Comparison of ENCODE assay signal across 8 cellular contexts in genomic region chr1:51519857-51520699, GRCh38. TPM values are rescaled to one million over a fixed set of nuclear protein-coding genes. Genes with fewer than 3 reads are reported as not detected.
DNase-seq lines count a peak whose midpoint lies in the region; ATAC-seq and TF ChIP-seq lines count a peak whose summit lies in the region.

No MANE protein-coding gene starts in this region.

- no peak for TF ChIP-seq CTCF in glutamatergic neuron (IDR thresholded peaks at IDR 0.05; ENCODE audit: partially characterized antibody, unreplicated experiment)

- no peaks in the 10 kb centered on the region for H3K27me3 Mint-ChIP-seq in activated CD4-positive, alpha-beta T cell treated with anti-CD3 and anti-CD28 coated beads for 36 hours
- H3K27me3 Mint-ChIP-seq in activated CD4-positive, alpha-beta memory T cell treated with anti-CD3 and anti-CD28 coated beads, Interleukin-2, amount 10 ng/mL, durations not matched to agents 7 days and 5 days: no peaks in the 10 kb centered on the region
- H3K27me3 Mint-ChIP-seq in glutamatergic neuron (ENCODE audit: unreplicated experiment): peaks cover 1% of the 10 kb centered on the region
- no peaks in the 10 kb centered on the region for H3K27me3 Mint-ChIP-seq in stimulated activated naive CD8-positive, alpha-beta T cell treated with anti-CD3 and anti-CD28 coated beads, Interleukin-15, amount 100 ng/mL, for 72 hours

- no peaks in the 10 kb centered on the region for H3K9me3 Mint-ChIP-seq in activated CD4-positive, alpha-beta T cell treated with anti-CD3 and anti-CD28 coated beads for 36 hours (ENCODE audit: low read depth)
- no peaks in the 10 kb centered on the region for H3K9me3 Mint-ChIP-seq in activated CD4-positive, alpha-beta memory T cell treated with anti-CD3 and anti-CD28 coated beads, Interleukin-2, amount 10 ng/mL, durations not matched to agents 7 days and 5 days
- H3K9me3 Mint-ChIP-seq in glutamatergic neuron (ENCODE audit: unreplicated experiment): no peaks in the 10 kb centered on the region
- H3K9me3 Mint-ChIP-seq in stimulated activated naive CD8-positive, alpha-beta T cell treated with anti-CD3 and anti-CD28 coated beads, Interleukin-15, amount 100 ng/mL, for 72 hours: no peaks in the 10 kb centered on the region

- POLR2A ChIA-PET in activated CD4-positive, alpha-beta T cell treated with anti-CD3 and anti-CD28 coated beads for 36 hours (lab: Charles Lee): interaction anchor here (1.1 kb wide), 1 partner anchor 259 kb away, joined by 6 read pairs; no protein-coding TSS in a partner anchor
- POLR2A ChIA-PET in activated CD4-positive, alpha-beta memory T cell treated with anti-CD3 and anti-CD28 coated beads, Interleukin-2, amount 10 ng/mL, durations not matched to agents 7 days and 5 days (lab: Charles Lee): interaction anchor here (0.5 to 2.6 kb wide), 13 partner anchors 11 to 1495 kb away, joined by 3 to 14 read pairs (median 4); partner anchors contain the start of gene NRDC

- ATAC-seq in activated CD4-positive, alpha-beta T cell treated with anti-CD3 and anti-CD28 coated beads for 36 hours: no peak
- no peak for ATAC-seq in stimulated activated naive CD8-positive, alpha-beta T cell treated with anti-CD3 and anti-CD28 coated beads, Interleukin-15, amount 100 ng/mL, for 72 hours
- no peak for ATAC-seq in HG03457 (IDR thresholded peaks at IDR 0.05; ENCODE audit: unreplicated experiment)

- no peak for DNase-seq in activated CD4-positive, alpha-beta T cell treated with anti-CD3 and anti-CD28 coated beads for 36 hours
- DNase-seq in activated CD4-positive, alpha-beta T cell treated with anti-CD3 and anti-CD28 coated beads for 1 hour: no peak
- no peak for DNase-seq in activated CD4-positive, alpha-beta memory T cell treated with anti-CD3 and anti-CD28 coated beads, Interleukin-2, amount 10 ng/mL, durations not matched to agents 7 days and 5 days
- DNase-seq in glutamatergic neuron: no peak
- no peak for DNase-seq in stimulated activated naive CD8-positive, alpha-beta T cell treated with anti-CD3 and anti-CD28 coated beads, Interleukin-15, amount 100 ng/mL, for 72 hours
- no peak for DNase-seq in stimulated activated CD4-positive, alpha-beta T cell treated with anti-CD3 and anti-CD28 coated beads, Interleukin-2, amount 100 ng/mL, for 48 hours
- DNase-seq in cerebellar cortex (ENCODE audit: low spot score): no peak

- CTCF ChIA-PET in activated CD4-positive, alpha-beta T cell treated with anti-CD3 and anti-CD28 coated beads for 36 hours (lab: Charles Lee): interaction anchor here (0.6 to 1.1 kb wide), 2 partner anchors 20 to 44 kb away, joined by 3 read pairs; no protein-coding TSS in a partner anchor
- CTCF ChIA-PET in activated CD4-positive, alpha-beta memory T cell treated with anti-CD3 and anti-CD28 coated beads, Interleukin-2, amount 10 ng/mL, durations not matched to agents 7 days and 5 days (lab: Charles Lee): interaction anchor here (0.5 to 1.4 kb wide), 4 partner anchors 14 to 252 kb away, joined by 3 to 5 read pairs (median 3); no protein-coding TSS in a partner anchor

- peak overlapping the region; percentile 64 for H3K4me3 Mint-ChIP-seq in activated CD4-positive, alpha-beta T cell treated with anti-CD3 and anti-CD28 coated beads for 36 hours
- H3K4me3 Mint-ChIP-seq in activated CD4-positive, alpha-beta memory T cell treated with anti-CD3 and anti-CD28 coated beads, Interleukin-2, amount 10 ng/mL, durations not matched to agents 7 days and 5 days: peak overlapping the region; percentile 69
- H3K4me3 Mint-ChIP-seq in glutamatergic neuron (ENCODE audit: unreplicated experiment): peak overlapping the region; percentile 57
- peak overlapping the region; percentile 1 to 17 for H3K4me3 Mint-ChIP-seq in stimulated activated naive CD8-positive, alpha-beta T cell treated with anti-CD3 and anti-CD28 coated beads, Interleukin-15, amount 100 ng/mL, for 72 hours

- intact Hi-C loops in activated CD4-positive, alpha-beta T cell treated with anti-CD3 and anti-CD28 coated beads for 36 hours (cut with DNase I, micrococcal nuclease): loop anchor here (1.0 to 10.0 kb wide), 16 partner anchors 14 to 847 kb away; partner anchors contain the start of genes OSBPL9 (in 2 of the 2), RNF11 (in 2 of the 2), BTF3L4 (in 1 of the 2) and CC2D1B (in 1 of the 2)

- peaks cover 7% of the 10 kb centered on the region for H3K36me3 Mint-ChIP-seq in activated CD4-positive, alpha-beta T cell treated with anti-CD3 and anti-CD28 coated beads for 36 hours (ENCODE audit: low read depth)
- peaks cover 9% of the 10 kb centered on the region for H3K36me3 Mint-ChIP-seq in activated CD4-positive, alpha-beta memory T cell treated with anti-CD3 and anti-CD28 coated beads, Interleukin-2, amount 10 ng/mL, durations not matched to agents 7 days and 5 days (ENCODE audit: low read depth)
- peaks cover 7% of the 10 kb centered on the region for H3K36me3 Mint-ChIP-seq in glutamatergic neuron (ENCODE audit: unreplicated experiment)

- peaks cover 42% of the 10 kb centered on the region for H3K4me1 Mint-ChIP-seq in activated CD4-positive, alpha-beta T cell treated with anti-CD3 and anti-CD28 coated beads for 36 hours
- peaks cover 46% of the 10 kb centered on the region for H3K4me1 Mint-ChIP-seq in activated CD4-positive, alpha-beta memory T cell treated with anti-CD3 and anti-CD28 coated beads, Interleukin-2, amount 10 ng/mL, durations not matched to agents 7 days and 5 days
- H3K4me1 Mint-ChIP-seq in glutamatergic neuron (ENCODE audit: low read depth, unreplicated experiment): peaks cover 16% of the 10 kb centered on the region
- H3K4me1 Mint-ChIP-seq in stimulated activated naive CD8-positive, alpha-beta T cell treated with anti-CD3 and anti-CD28 coated beads, Interleukin-15, amount 100 ng/mL, for 72 hours: peaks cover 46% of the 10 kb centered on the region

- H3K27ac Mint-ChIP-seq in activated CD4-positive, alpha-beta T cell treated with anti-CD3 and anti-CD28 coated beads for 36 hours: peak overlapping the region; percentile 16
- H3K27ac Mint-ChIP-seq in activated CD4-positive, alpha-beta memory T cell treated with anti-CD3 and anti-CD28 coated beads, Interleukin-2, amount 10 ng/mL, durations not matched to agents 7 days and 5 days: peak overlapping the region; percentile 62
- H3K27ac Mint-ChIP-seq in glutamatergic neuron (ENCODE audit: unreplicated experiment): peak overlapping the region; percentile 29
- H3K27ac Mint-ChIP-seq in stimulated activated naive CD8-positive, alpha-beta T cell treated with anti-CD3 and anti-CD28 coated beads, Interleukin-15, amount 100 ng/mL, for 72 hours: no peak overlapping the region

RNA-seq across cellular contexts. Expression of gene EPS15, which starts 1.0 kb away (rescaled TPM):
- total RNA-seq in activated CD4-positive, alpha-beta T cell treated with anti-CD3 and anti-CD28 coated beads for 36 hours: 10 to 100 TPM; 59.6 to 61.6 TPM
- 10 to 100 TPM; 71.8 to 75.0 TPM for total RNA-seq in activated CD4-positive, alpha-beta memory T cell treated with anti-CD3 and anti-CD28 coated beads, Interleukin-2, amount 10 ng/mL, durations not matched to agents 7 days and 5 days
- 139 TPM for total RNA-seq in glutamatergic neuron (ENCODE audit: unreplicated experiment)

Comparison
In these comparisons a context has a peak if more than half of its experiments do, and no peak if none do; other contexts are left out.
1. H3K27ac Mint-ChIP-seq: peak in activated CD4-positive, alpha-beta T cell treated with anti-CD3 and anti-CD28 coated beads for 36 hours (single experiment), activated CD4-positive, alpha-beta memory T cell treated with anti-CD3 and anti-CD28 coated beads, Interleukin-2, amount 10 ng/mL, durations not matched to agents 7 days and 5 days (single experiment) and glutamatergic neuron (single experiment); none in stimulated activated naive CD8-positive, alpha-beta T cell treated with anti-CD3 and anti-CD28 coated beads, Interleukin-15, amount 100 ng/mL, for 72 hours (0 of 2).
2. H3K4me3 Mint-ChIP-seq: peak in every context shown above with its lines; median percentile 69 in activated CD4-positive, alpha-beta memory T cell treated with anti-CD3 and anti-CD28 coated beads, Interleukin-2, amount 10 ng/mL, durations not matched to agents 7 days and 5 days; 64 in activated CD4-positive, alpha-beta T cell treated with anti-CD3 and anti-CD28 coated beads for 36 hours; 57 in glutamatergic neuron; 9 in stimulated activated naive CD8-positive, alpha-beta T cell treated with anti-CD3 and anti-CD28 coated beads, Interleukin-15, amount 100 ng/mL, for 72 hours.